Comparison of ENCODE assay signal across 30 cellular contexts in the genomic region with DNA sequence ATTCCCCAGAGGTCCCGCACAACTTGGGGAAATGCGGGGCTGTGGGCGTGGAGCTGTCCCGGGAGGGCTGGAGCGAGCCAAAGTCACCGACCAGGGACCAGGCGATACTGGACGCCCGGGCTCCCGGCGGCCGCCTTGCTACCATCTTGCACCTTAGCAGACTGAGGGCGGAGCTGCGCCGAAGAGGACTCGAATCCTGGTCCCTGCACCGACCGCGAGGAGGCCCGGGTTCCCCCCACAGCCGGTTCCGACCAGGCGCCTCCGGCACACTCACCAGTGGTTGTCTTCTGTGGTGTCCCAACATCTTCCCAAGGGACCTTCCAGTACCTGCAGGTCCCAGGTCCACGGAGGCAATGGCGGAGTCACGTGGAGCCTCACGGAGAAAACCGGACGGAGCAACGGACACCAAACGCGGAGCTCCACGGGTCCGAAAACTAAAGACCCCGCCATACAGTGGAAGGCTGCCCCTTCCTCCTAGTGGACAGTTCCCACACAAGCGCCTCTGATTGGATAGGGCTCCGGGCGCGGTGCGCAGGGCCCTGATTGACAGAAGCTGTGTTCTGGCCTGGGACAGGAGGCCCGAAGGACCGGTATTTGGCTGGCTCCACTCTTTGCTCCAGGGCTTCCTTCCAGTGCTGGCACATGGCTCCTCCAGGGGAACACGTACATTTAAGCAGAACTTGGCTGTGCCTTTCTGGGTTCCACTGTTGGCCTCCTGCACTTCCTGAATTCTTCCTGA.
"Had no signal": no experiment of that assay in that cellular context is flagged by ENCODE, and none has a peak within 500 bp of the region (broad histone marks: within the 10 kb centered on the region; RNA-seq: fewer than 3 reads in every experiment).

No MANE protein-coding gene starts in this region.

- DNase-seq: activated B cell treated with CpG ODN at 0.5 μM for 24 hours; activated CD4-positive, alpha-beta T cell treated with anti-CD3 and anti-CD28 coated beads for 48 hours; activated CD4-positive, alpha-beta T cell treated with anti-CD3 and anti-CD28 coated beads, Interleukin-2, amount 50 U/mL, for 1 hour; activated CD4-positive, alpha-beta T cell treated with anti-CD3 and anti-CD28 coated beads, Interleukin-2, amount 50 U/mL, for 48 hours; activated CD8-positive, alpha-beta memory T cell treated with anti-CD3 and anti-CD28 coated beads for 24 hours; activated CD8-positive, alpha-beta T cell treated with anti-CD3 and anti-CD28 coated beads for 36 hours; activated effector memory CD4-positive, alpha-beta T cell treated with Interleukin-2 at 50 U/mL for 16 hours; activated gamma-delta T cell treated with Interleukin-2 at 50 U/mL for 16 hours; activated naive CD4-positive, alpha-beta T cell treated with anti-CD3 and anti-CD28 coated beads, Interleukin-2, amount 50 U/mL, for 16 hours; activated naive CD4-positive, alpha-beta T cell treated with Interleukin-2 at 50 U/mL for 16 hours; activated T-cell treated with anti-CD3 and anti-CD28 coated beads, Interleukin-2, amount 50 U/mL, for 4 hours; amniotic stem cell; anterior cingulate cortex; brain microvascular endothelial cell; cortex of kidney; dermis blood vessel endothelial cell; effector CD4-positive, alpha-beta T cell; effector memory CD8-positive, alpha-beta T cell; erythroblast; esophagus squamous epithelium; foreskin melanocyte; T-helper 1 cell; T-helper 17 cell; T1000; WERI-Rb-1 had no signal

- H3K27me3 Mint-ChIP-seq: activated B cell treated with CpG ODN at 0.5 μM for 24 hours; activated CD8-positive, alpha-beta T cell treated with anti-CD3 and anti-CD28 coated beads for 36 hours; activated naive CD8-positive, alpha-beta T cell; activated T-helper 17 cell treated with anti-CD3 and anti-CD28 coated beads, Interleukin-2, amount 50 U/mL, for 72 hours; central memory CD8-positive, alpha-beta T cell; effector memory CD8-positive, alpha-beta T cell; T-helper 17 cell had no signal

- H3K27ac ChIP-seq: brain microvascular endothelial cell, esophagus squamous epithelium, gastroesophageal sphincter, WERI-Rb-1 had no signal

- H3K4me3 ChIP-seq: esophagus squamous epithelium, gastroesophageal sphincter had no signal

- H3K27me3 ChIP-seq: brain microvascular endothelial cell, esophagus squamous epithelium, gastroesophageal sphincter had no signal

- H3K27ac Mint-ChIP-seq: activated B cell treated with CpG ODN at 0.5 μM for 24 hours; activated CD8-positive, alpha-beta T cell treated with anti-CD3 and anti-CD28 coated beads for 36 hours; activated naive CD8-positive, alpha-beta T cell; activated T-helper 17 cell treated with anti-CD3 and anti-CD28 coated beads, Interleukin-2, amount 50 U/mL, for 72 hours; effector memory CD8-positive, alpha-beta T cell; T-helper 17 cell; T-helper 2 cell treated with Interferon-gamma antibody and Interleukin-4, amounts not matched to agents 5 μg/mL and 100 μg/mL, for 36 hours had no signal

- H3K4me1 Mint-ChIP-seq: activated B cell treated with CpG ODN at 0.5 μM for 24 hours; activated T-helper 17 cell treated with anti-CD3 and anti-CD28 coated beads, Interleukin-2, amount 50 U/mL, for 72 hours; central memory CD8-positive, alpha-beta T cell; T-helper 17 cell had no signal

- H3K4me1 ChIP-seq: esophagus squamous epithelium, gastroesophageal sphincter had no signal

- H3K36me3 Mint-ChIP-seq: activated naive CD8-positive, alpha-beta T cell had no signal

- H3K9me3 Mint-ChIP-seq: activated T-helper 17 cell treated with anti-CD3 and anti-CD28 coated beads, Interleukin-2, amount 50 U/mL, for 72 hours; central memory CD8-positive, alpha-beta T cell had no signal

- H3K36me3 ChIP-seq: brain microvascular endothelial cell, esophagus squamous epithelium, gastroesophageal sphincter, WERI-Rb-1 had no signal

- H3K4me3 Mint-ChIP-seq: activated B cell treated with CpG ODN at 0.5 μM for 24 hours; activated CD8-positive, alpha-beta T cell treated with anti-CD3 and anti-CD28 coated beads for 36 hours; activated naive CD8-positive, alpha-beta T cell; activated T-cell treated with anti-CD3 and anti-CD28 coated beads, Interleukin-2, amount 50 U/mL, for 4 hours; activated T-helper 17 cell treated with anti-CD3 and anti-CD28 coated beads, Interleukin-2, amount 50 U/mL, for 72 hours; central memory CD8-positive, alpha-beta T cell; effector memory CD8-positive, alpha-beta T cell; T-helper 17 cell; T-helper 2 cell treated with Interferon-gamma antibody and Interleukin-4, amounts not matched to agents 5 μg/mL and 100 μg/mL, for 36 hours had no signal
